In the genomic region with DNA sequence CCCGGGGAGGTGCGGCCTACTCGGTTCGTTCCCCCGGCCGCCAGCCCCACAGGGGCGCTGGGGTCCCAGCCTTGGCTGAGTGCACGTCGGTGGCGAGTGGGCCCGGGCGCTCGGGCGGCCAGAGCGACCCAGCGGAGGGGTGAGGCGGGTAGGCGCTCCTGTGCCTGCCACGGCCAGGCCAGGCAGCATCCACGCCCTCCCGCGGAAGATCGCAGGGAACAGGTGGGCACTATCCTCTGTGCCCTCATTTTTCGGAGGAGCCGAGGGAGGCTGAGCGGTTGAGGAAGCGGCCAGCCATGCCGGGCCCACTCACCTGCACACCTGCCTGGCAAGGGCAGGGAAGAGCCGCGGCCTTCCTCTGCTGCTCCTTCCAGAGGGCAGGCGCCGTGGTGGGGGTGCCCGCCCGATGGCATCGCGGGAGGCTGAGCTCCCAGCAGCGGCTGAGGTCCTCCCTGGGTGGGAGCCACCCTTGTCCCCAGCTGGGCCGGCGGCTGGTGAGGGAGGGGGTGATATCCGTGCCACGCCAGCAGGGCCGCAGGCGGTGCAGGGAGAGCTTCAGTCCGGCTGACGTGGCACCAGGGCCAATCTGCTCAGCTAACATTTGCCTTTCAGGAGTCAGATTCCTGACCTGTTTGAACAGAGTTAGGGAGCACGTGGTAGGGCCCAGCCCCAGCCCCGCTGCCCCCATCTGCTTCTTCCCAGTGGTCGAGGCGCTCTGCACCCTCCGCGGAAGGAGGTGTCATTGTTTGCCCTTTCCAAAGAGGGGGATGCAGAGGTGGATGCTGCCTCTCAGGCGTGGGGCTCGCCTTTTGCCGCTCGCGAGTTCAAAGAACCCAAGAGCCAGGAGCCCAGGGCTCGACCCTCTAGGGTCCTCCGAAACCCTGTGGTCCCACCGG, we compare ENCODE assay signal across 1 cellular context.
A peak's percentile ranks its signal among the peaks of the same experiment; 100 is the strongest.
TF ChIP-seq lines count a peak whose summit lies in the region.

No MANE protein-coding gene starts in this region.

TF ChIP-seq in HepG2, 621 proteins besides CTCF, POLR2A, EP300 and RAD21 (continued from another document and continues in another):
- TF ChIP-seq CEBPB (IDR thresholded peaks at IDR 0.05; ENCODE audit: borderline replicate concordance, low read depth, low read length) (no peak), ZMAT3 (CRISPR knock-in tag; conservative IDR thresholded peaks at IDR 0.05) (peak; percentile 51; the same call in 1 of the 2 replicates), MAFK (conservative IDR thresholded peaks at IDR 0.05 in 1 of 2, IDR thresholded peaks at IDR 0.05 in 1 of 2; ENCODE audit: low read length in 2 of 2) (0 out of 4 replicates have a peak, but pooled peaks have one; percentile 0 to 1), ZNF83 (CRISPR knock-in tag; IDR thresholded peaks at IDR 0.05; ENCODE audit: borderline replicate concordance) (no peak), NFYB (CRISPR knock-in tag; IDR thresholded peaks at IDR 0.05) (no peak), DNMT1 (CRISPR knock-in tag; IDR thresholded peaks at IDR 0.05) (0 out of 2 replicates have a peak, but pooled peaks have one; percentile 19), ZNF282 (IDR thresholded peaks at IDR 0.05; ENCODE audit: partially characterized antibody) (no peak), ZNF607 (CRISPR knock-in tag; IDR thresholded peaks at IDR 0.05; ENCODE audit: borderline replicate concordance) (no peak), ZSCAN31 (CRISPR knock-in tag; IDR thresholded peaks at IDR 0.05; ENCODE audit: low read depth) (no peak), ASH2L (IDR thresholded peaks at IDR 0.05; ENCODE audit: insufficient read length, low read depth, low read length) (no peak), SMARCC2 (IDR thresholded peaks at IDR 0.05) (no peak), NFATC3 (CRISPR knock-in tag; IDR thresholded peaks at IDR 0.05) (no peak), HOXA3 (CRISPR knock-in tag; IDR thresholded peaks at IDR 0.05) (no peak; the same call in 1 of the 2 replicates), HMG20B (CRISPR knock-in tag; conservative IDR thresholded peaks at IDR 0.05) (no peak), KDM5B (CRISPR knock-in tag; IDR thresholded peaks at IDR 0.05; ENCODE audit: borderline replicate concordance) (no peak), CCDC6 (CRISPR knock-in tag; IDR thresholded peaks at IDR 0.05) (no peak), ZNF232 (CRISPR knock-in tag; IDR thresholded peaks at IDR 0.05; ENCODE audit: borderline replicate concordance) (peak; percentile 75; the same call in 1 of the 2 replicates), MIXL1 (CRISPR knock-in tag; IDR thresholded peaks at IDR 0.05) (no peak; the same call in 1 of the 2 replicates), KLF9 (CRISPR knock-in tag; IDR thresholded peaks at IDR 0.05; ENCODE audit: low read depth) (no peak), ZNF562 (CRISPR knock-in tag; IDR thresholded peaks at IDR 0.05; ENCODE audit: borderline replicate concordance) (no peak), ZNF883 (CRISPR knock-in tag; IDR thresholded peaks at IDR 0.05; ENCODE audit: not compliant biosample characterization) (no peak), HMGA1 (CRISPR knock-in tag; conservative IDR thresholded peaks at IDR 0.05) (no peak), SSRP1 (CRISPR knock-in tag; IDR thresholded peaks at IDR 0.05) (no peak)
- TF ChIP-seq, protein P1, sequence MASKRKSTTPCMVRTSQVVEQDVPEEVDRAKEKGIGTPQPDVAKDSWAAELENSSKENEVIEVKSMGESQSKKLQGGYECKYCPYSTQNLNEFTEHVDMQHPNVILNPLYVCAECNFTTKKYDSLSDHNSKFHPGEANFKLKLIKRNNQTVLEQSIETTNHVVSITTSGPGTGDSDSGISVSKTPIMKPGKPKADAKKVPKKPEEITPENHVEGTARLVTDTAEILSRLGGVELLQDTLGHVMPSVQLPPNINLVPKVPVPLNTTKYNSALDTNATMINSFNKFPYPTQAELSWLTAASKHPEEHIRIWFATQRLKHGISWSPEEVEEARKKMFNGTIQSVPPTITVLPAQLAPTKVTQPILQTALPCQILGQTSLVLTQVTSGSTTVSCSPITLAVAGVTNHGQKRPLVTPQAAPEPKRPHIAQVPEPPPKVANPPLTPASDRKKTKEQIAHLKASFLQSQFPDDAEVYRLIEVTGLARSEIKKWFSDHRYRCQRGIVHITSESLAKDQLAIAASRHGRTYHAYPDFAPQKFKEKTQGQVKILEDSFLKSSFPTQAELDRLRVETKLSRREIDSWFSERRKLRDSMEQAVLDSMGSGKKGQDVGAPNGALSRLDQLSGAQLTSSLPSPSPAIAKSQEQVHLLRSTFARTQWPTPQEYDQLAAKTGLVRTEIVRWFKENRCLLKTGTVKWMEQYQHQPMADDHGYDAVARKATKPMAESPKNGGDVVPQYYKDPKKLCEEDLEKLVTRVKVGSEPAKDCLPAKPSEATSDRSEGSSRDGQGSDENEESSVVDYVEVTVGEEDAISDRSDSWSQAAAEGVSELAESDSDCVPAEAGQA (IDR thresholded peaks at IDR 0.05; ENCODE audit: low read depth), result no peak
- TF ChIP-seq, protein P1 (CRISPR knock-in tag; IDR thresholded peaks at IDR 0.05; ENCODE audit: borderline replicate concordance), result no peak
- TF ChIP-seq, protein P2, sequence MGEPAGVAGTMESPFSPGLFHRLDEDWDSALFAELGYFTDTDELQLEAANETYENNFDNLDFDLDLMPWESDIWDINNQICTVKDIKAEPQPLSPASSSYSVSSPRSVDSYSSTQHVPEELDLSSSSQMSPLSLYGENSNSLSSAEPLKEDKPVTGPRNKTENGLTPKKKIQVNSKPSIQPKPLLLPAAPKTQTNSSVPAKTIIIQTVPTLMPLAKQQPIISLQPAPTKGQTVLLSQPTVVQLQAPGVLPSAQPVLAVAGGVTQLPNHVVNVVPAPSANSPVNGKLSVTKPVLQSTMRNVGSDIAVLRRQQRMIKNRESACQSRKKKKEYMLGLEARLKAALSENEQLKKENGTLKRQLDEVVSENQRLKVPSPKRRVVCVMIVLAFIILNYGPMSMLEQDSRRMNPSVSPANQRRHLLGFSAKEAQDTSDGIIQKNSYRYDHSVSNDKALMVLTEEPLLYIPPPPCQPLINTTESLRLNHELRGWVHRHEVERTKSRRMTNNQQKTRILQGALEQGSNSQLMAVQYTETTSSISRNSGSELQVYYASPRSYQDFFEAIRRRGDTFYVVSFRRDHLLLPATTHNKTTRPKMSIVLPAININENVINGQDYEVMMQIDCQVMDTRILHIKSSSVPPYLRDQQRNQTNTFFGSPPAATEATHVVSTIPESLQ (CRISPR knock-in tag; conservative IDR thresholded peaks at IDR 0.05), result no peak
- TF ChIP-seq, protein P3, sequence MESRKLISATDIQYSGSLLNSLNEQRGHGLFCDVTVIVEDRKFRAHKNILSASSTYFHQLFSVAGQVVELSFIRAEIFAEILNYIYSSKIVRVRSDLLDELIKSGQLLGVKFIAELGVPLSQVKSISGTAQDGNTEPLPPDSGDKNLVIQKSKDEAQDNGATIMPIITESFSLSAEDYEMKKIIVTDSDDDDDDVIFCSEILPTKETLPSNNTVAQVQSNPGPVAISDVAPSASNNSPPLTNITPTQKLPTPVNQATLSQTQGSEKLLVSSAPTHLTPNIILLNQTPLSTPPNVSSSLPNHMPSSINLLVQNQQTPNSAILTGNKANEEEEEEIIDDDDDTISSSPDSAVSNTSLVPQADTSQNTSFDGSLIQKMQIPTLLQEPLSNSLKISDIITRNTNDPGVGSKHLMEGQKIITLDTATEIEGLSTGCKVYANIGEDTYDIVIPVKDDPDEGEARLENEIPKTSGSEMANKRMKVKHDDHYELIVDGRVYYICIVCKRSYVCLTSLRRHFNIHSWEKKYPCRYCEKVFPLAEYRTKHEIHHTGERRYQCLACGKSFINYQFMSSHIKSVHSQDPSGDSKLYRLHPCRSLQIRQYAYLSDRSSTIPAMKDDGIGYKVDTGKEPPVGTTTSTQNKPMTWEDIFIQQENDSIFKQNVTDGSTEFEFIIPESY (CRISPR knock-in tag; IDR thresholded peaks at IDR 0.05), result no peak
- TF ChIP-seq, protein P4, sequence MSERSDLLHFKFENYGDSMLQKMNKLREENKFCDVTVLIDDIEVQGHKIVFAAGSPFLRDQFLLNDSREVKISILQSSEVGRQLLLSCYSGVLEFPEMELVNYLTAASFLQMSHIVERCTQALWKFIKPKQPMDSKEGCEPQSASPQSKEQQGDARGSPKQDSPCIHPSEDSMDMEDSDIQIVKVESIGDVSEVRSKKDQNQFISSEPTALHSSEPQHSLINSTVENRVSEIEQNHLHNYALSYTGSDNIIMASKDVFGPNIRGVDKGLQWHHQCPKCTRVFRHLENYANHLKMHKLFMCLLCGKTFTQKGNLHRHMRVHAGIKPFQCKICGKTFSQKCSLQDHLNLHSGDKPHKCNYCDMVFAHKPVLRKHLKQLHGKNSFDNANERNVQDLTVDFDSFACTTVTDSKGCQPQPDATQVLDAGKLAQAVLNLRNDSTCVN (CRISPR knock-in tag; IDR thresholded peaks at IDR 0.05; ENCODE audit: borderline replicate concordance), result no peak; the same call in 1 of the 2 replicates
- TF ChIP-seq, protein P5, sequence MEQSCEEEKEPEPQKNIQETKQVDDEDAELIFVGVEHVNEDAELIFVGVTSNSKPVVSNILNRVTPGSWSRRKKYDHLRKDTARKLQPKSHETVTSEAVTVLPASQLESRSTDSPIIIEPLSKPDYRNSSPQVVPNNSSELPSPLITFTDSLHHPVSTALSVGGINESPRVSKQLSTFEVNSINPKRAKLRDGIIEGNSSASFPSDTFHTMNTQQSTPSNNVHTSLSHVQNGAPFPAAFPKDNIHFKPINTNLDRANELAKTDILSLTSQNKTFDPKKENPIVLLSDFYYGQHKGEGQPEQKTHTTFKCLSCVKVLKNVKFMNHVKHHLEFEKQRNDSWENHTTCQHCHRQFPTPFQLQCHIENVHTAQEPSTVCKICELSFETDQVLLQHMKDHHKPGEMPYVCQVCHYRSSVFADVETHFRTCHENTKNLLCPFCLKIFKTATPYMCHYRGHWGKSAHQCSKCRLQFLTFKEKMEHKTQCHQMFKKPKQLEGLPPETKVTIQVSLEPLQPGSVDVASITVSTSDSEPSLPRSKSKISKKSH (CRISPR knock-in tag; IDR thresholded peaks at IDR 0.05; ENCODE audit: borderline replicate concordance), result no peak; the same call in 1 of the 2 replicates
- TF ChIP-seq, protein P6, sequence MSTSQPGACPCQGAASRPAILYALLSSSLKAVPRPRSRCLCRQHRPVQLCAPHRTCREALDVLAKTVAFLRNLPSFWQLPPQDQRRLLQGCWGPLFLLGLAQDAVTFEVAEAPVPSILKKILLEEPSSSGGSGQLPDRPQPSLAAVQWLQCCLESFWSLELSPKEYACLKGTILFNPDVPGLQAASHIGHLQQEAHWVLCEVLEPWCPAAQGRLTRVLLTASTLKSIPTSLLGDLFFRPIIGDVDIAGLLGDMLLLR (CRISPR knock-in tag; IDR thresholded peaks at IDR 0.05), result no peak
- TF ChIP-seq, protein P7, sequence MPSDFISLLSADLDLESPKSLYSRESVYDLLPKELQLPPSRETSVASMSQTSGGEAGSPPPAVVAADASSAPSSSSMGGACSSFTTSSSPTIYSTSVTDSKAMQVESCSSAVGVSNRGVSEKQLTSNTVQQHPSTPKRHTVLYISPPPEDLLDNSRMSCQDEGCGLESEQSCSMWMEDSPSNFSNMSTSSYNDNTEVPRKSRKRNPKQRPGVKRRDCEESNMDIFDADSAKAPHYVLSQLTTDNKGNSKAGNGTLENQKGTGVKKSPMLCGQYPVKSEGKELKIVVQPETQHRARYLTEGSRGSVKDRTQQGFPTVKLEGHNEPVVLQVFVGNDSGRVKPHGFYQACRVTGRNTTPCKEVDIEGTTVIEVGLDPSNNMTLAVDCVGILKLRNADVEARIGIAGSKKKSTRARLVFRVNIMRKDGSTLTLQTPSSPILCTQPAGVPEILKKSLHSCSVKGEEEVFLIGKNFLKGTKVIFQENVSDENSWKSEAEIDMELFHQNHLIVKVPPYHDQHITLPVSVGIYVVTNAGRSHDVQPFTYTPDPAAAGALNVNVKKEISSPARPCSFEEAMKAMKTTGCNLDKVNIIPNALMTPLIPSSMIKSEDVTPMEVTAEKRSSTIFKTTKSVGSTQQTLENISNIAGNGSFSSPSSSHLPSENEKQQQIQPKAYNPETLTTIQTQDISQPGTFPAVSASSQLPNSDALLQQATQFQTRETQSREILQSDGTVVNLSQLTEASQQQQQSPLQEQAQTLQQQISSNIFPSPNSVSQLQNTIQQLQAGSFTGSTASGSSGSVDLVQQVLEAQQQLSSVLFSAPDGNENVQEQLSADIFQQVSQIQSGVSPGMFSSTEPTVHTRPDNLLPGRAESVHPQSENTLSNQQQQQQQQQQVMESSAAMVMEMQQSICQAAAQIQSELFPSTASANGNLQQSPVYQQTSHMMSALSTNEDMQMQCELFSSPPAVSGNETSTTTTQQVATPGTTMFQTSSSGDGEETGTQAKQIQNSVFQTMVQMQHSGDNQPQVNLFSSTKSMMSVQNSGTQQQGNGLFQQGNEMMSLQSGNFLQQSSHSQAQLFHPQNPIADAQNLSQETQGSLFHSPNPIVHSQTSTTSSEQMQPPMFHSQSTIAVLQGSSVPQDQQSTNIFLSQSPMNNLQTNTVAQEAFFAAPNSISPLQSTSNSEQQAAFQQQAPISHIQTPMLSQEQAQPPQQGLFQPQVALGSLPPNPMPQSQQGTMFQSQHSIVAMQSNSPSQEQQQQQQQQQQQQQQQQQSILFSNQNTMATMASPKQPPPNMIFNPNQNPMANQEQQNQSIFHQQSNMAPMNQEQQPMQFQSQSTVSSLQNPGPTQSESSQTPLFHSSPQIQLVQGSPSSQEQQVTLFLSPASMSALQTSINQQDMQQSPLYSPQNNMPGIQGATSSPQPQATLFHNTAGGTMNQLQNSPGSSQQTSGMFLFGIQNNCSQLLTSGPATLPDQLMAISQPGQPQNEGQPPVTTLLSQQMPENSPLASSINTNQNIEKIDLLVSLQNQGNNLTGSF (CRISPR knock-in tag; IDR thresholded peaks at IDR 0.05), result no peak
- TF ChIP-seq, protein P8, sequence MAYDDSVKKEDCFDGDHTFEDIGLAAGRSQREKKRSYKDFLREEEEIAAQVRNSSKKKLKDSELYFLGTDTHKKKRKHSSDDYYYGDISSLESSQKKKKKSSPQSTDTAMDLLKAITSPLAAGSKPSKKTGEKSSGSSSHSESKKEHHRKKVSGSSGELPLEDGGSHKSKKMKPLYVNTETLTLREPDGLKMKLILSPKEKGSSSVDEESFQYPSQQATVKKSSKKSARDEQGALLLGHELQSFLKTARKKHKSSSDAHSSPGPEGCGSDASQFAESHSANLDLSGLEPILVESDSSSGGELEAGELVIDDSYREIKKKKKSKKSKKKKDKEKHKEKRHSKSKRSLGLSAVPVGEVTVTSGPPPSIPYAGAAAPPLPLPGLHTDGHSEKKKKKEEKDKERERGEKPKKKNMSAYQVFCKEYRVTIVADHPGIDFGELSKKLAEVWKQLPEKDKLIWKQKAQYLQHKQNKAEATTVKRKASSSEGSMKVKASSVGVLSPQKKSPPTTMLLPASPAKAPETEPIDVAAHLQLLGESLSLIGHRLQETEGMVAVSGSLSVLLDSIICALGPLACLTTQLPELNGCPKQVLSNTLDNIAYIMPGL (CRISPR knock-in tag; IDR thresholded peaks at IDR 0.05; ENCODE audit: borderline replicate concordance in 1 of 2, low read depth in 1 of 2), result peak in 1 of 2 experiments; percentile 74; a peak in 1 of 4 replicates
